Comparison of ENCODE assay signal across 18 cellular contexts in the genomic region with DNA sequence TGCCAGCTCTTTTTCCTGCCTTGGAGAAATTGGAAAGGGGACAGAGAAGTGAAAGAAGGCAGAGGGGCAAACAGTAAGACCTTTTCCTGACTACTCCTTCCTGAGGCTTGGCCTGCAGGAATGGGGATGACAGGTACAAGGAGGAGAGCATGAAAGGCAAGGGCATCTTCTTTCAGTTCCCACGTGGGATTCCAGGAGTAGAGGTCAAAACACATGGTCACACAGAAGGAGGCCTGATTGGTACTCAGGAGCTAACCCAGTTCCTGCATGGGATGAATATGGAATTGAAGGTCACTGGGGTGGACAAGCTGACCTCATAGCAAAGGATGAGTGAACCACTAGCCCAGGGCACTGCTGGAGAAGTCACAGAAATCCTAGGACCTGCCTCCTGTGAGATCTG.
A peak's percentile ranks its signal among the peaks of the same experiment; 100 is the strongest.
DNase-seq lines count a peak whose midpoint lies in the region; ATAC-seq and TF ChIP-seq lines count a peak whose summit lies in the region.
"Had no signal": no experiment of that assay in that cellular context is flagged by ENCODE, and none has a peak within 500 bp of the region (broad histone marks: within the 10 kb centered on the region; RNA-seq: fewer than 3 reads in every experiment).

No MANE protein-coding gene starts in this region.

- H3K9me3 ChIP-seq in iPS-20b (ENCODE audit: insufficient read depth, low read depth, low read length) (no peaks in the 10 kb centered on the region), psoas muscle (no peaks in the 10 kb centered on the region), A673 (ENCODE audit: low read depth, low read length, poor library complexity, severe bottlenecking) (no peaks in the 10 kb centered on the region)
- H3K9me3 ChIP-seq: BLaER1, Caco-2, HAP-1 had no signal

- no peak overlapping the region for H3K4me3 Mint-ChIP-seq in GM23338
- no peak overlapping the region for H3K4me3 Mint-ChIP-seq in stimulated activated effector memory CD8-positive, alpha-beta T cell treated with anti-CD3 and anti-CD28 coated beads, Interleukin-12 subunit alpha, Interleukin-12 subunit beta, amount 100 ng/mL, for 72 hours
- H3K4me3 Mint-ChIP-seq: B cell; CD4-positive, CD25-positive, alpha-beta regulatory T cell; CD8-positive, alpha-beta T cell; HFFc6 had no signal

- H3F3A ChIP-seq in GM23338 (replicated peaks; ENCODE audit: low read depth), result no peaks in the 10 kb centered on the region

- TF ChIP-seq CTCF in GM23338 (conservative IDR thresholded peaks at IDR 0.05; ENCODE audit: low read depth in 2 of 2) (no peak), psoas muscle (IDR thresholded peaks at IDR 0.05) (no peak), A673 (conservative IDR thresholded peaks at IDR 0.05; ENCODE audit: low read depth, low read length) (no peak)

- H3K4me3 ChIP-seq in GM23338 (no peak overlapping the region), iPS-20b (ENCODE audit: low read length) (peak overlapping the region; percentile 34; the same call in 1 of the 2 replicates), psoas muscle (no peak overlapping the region), A673 (ENCODE audit: low read depth, low read length, poor library complexity, severe bottlenecking) (no peak overlapping the region)
- H3K4me3 ChIP-seq: BLaER1, GM23248, HAP-1 had no signal

- H3K27me3 ChIP-seq in GM23338 (ENCODE audit: insufficient read depth) (no peaks in the 10 kb centered on the region), iPS-20b (ENCODE audit: insufficient read depth, low read length) (no peaks in the 10 kb centered on the region), psoas muscle (ENCODE audit: insufficient read depth in 3 of 3, low read length in 2 of 3) (no peaks in the 10 kb centered on the region), A673 (replicated peaks; ENCODE audit: insufficient read depth, low read depth, low read length, poor library complexity) (no peaks in the 10 kb centered on the region)
- H3K27me3 ChIP-seq: BLaER1 had no signal

- no peak for DNase-seq in GM23338 (ENCODE audit: low spot score)
- no peak for DNase-seq in psoas muscle
- no peak for DNase-seq in stimulated activated effector memory CD8-positive, alpha-beta T cell treated with anti-CD3 and anti-CD28 coated beads, Interleukin-12 subunit alpha, Interleukin-12 subunit beta, amount 100 ng/mL, for 72 hours (ENCODE audit: low spot score in 2 of 2)
- DNase-seq in A673 (ENCODE audit: low spot score), result no peak
- DNase-seq in T-helper 1 cell, result no peak
- DNase-seq: Caco-2; CD4-positive, CD25-positive, alpha-beta regulatory T cell; CD8-positive, alpha-beta T cell; DMS153; DND-41; GM23248; HFFc6 had no signal

- no peaks in the 10 kb centered on the region for H3K36me3 ChIP-seq in GM23338 (ENCODE audit: insufficient read depth)
- no peaks in the 10 kb centered on the region for H3K36me3 ChIP-seq in iPS-20b (ENCODE audit: insufficient read depth, low read depth, low read length)
- no peaks in the 10 kb centered on the region for H3K36me3 ChIP-seq in psoas muscle (ENCODE audit: insufficient read depth in 1 of 2, low read depth in 1 of 2)
- H3K36me3 ChIP-seq in A673 (ENCODE audit: insufficient read depth, low read length, poor library complexity, severe bottlenecking), result no peaks in the 10 kb centered on the region
- H3K36me3 ChIP-seq: BLaER1, HAP-1 had no signal

- WGBS in psoas muscle, 3 donors, result 10 to 60% (median 39%) methylated on average over 1 of the region's 1 CpG

- H3K27ac ChIP-seq in GM23338 (ENCODE audit: low read depth), result no peak overlapping the region
- no peak overlapping the region for H3K27ac ChIP-seq in iPS-20b (ENCODE audit: low read length)
- H3K27ac ChIP-seq in psoas muscle, result peak overlapping the region; percentile 92
- no peak overlapping the region for H3K27ac ChIP-seq in A673 (ENCODE audit: low read depth, low read length, poor library complexity, severe bottlenecking)
- H3K27ac ChIP-seq: BLaER1, C4-2B, GM23248 had no signal

- peaks cover 5% of the 10 kb centered on the region for H3K27me3 Mint-ChIP-seq in GM23338 (ENCODE audit: insufficient read depth, low read depth, poor library complexity)

- POLR2A ChIA-PET in A673 (lab: Charles Lee; ENCODE audit: low non-redundant PET), result no interaction called here

- H3K9ac ChIP-seq in iPS-20b (ENCODE audit: low read depth, low read length), result no peak overlapping the region
- H3K9ac ChIP-seq: BLaER1, GM23248 had no signal

- intact Hi-C loops in psoas muscle (cut with DNase I), result loop anchor here (5.0 to 10.0 kb wide), 2 partner anchors 198 to 225 kb away; a partner anchor contains a TSS
- intact Hi-C loops in A673 (cut with micrococcal nuclease; ENCODE audit: unreplicated experiment), result loop anchor here (5.0 kb wide), 1 partner anchor 223 kb away; no protein-coding TSS in a partner anchor

- H3K79me2 ChIP-seq in GM23338 (replicated peaks; ENCODE audit: insufficient read depth), result no peaks in the 10 kb centered on the region

- CTCF ChIA-PET in A673 (lab: Charles Lee), result no interaction called here

- H3K4me2 ChIP-seq in GM23338, result peak overlapping the region; percentile 39
- H3K4me2 ChIP-seq: BLaER1 had no signal

- ATAC-seq in GM23338 (no peak), psoas muscle (no peak), GM21381 (IDR thresholded peaks at IDR 0.05; ENCODE audit: unreplicated experiment) (no peak)
- ATAC-seq in stimulated activated effector memory CD8-positive, alpha-beta T cell treated with anti-CD3 and anti-CD28 coated beads, Interleukin-12 subunit alpha, Interleukin-12 subunit beta, amount 100 ng/mL, for 72 hours, result peak; percentile 20
- ATAC-seq: CD8-positive, alpha-beta T cell had no signal

- peaks cover 9% of the 10 kb centered on the region for H3K9me2 ChIP-seq in GM23338 (ENCODE audit: insufficient read depth)

- H3K9me3 Mint-ChIP-seq in GM23338, result no peaks in the 10 kb centered on the region
- H3K9me3 Mint-ChIP-seq in stimulated activated effector memory CD8-positive, alpha-beta T cell treated with anti-CD3 and anti-CD28 coated beads, Interleukin-12 subunit alpha, Interleukin-12 subunit beta, amount 100 ng/mL, for 72 hours, result no peaks in the 10 kb centered on the region
- H3K9me3 Mint-ChIP-seq: CD4-positive, CD25-positive, alpha-beta regulatory T cell; CD8-positive, alpha-beta T cell; HFFc6 had no signal

- H3K4me1 Mint-ChIP-seq in GM23338, result peaks cover 20% of the 10 kb centered on the region
- no peaks in the 10 kb centered on the region for H3K4me1 Mint-ChIP-seq in stimulated activated effector memory CD8-positive, alpha-beta T cell treated with anti-CD3 and anti-CD28 coated beads, Interleukin-12 subunit alpha, Interleukin-12 subunit beta, amount 100 ng/mL, for 72 hours
- H3K4me1 Mint-ChIP-seq: B cell; CD4-positive, CD25-positive, alpha-beta regulatory T cell had no signal

- no peak overlapping the region for H3K27ac Mint-ChIP-seq in GM23338
- no peak overlapping the region for H3K27ac Mint-ChIP-seq in stimulated activated effector memory CD8-positive, alpha-beta T cell treated with anti-CD3 and anti-CD28 coated beads, Interleukin-12 subunit alpha, Interleukin-12 subunit beta, amount 100 ng/mL, for 72 hours
- H3K27ac Mint-ChIP-seq: B cell; CD4-positive, CD25-positive, alpha-beta regulatory T cell; CD8-positive, alpha-beta T cell; HFFc6 had no signal

- no peaks in the 10 kb centered on the region for H3K36me3 Mint-ChIP-seq in GM23338 (ENCODE audit: low read depth)
- no peaks in the 10 kb centered on the region for H3K36me3 Mint-ChIP-seq in stimulated activated effector memory CD8-positive, alpha-beta T cell treated with anti-CD3 and anti-CD28 coated beads, Interleukin-12 subunit alpha, Interleukin-12 subunit beta, amount 100 ng/mL, for 72 hours
- H3K36me3 Mint-ChIP-seq: CD4-positive, CD25-positive, alpha-beta regulatory T cell; CD8-positive, alpha-beta T cell had no signal

- H3K4me1 ChIP-seq in GM23338 (ENCODE audit: insufficient read depth) (peaks cover 6% of the 10 kb centered on the region), iPS-20b (ENCODE audit: insufficient read depth, low read length) (peaks cover 11% of the 10 kb centered on the region), psoas muscle (peaks cover 62% of the 10 kb centered on the region), A673 (ENCODE audit: insufficient read depth, low read length, poor library complexity, severe bottlenecking) (no peaks in the 10 kb centered on the region)
- H3K4me1 ChIP-seq: BLaER1, Caco-2, HAP-1 had no signal

- no peak overlapping the region for H2AFZ ChIP-seq in GM23338
- H2AFZ ChIP-seq: GM23248 had no signal

- no TSS peak for BruUV-seq in A673 (replicated peaks; lab: Mats Ljungman, UMichigan)

- no peaks in the 10 kb centered on the region for H4K20me1 ChIP-seq in GM23338 (replicated peaks; ENCODE audit: insufficient read depth)
- H4K20me1 ChIP-seq: BLaER1 had no signal
